ENCODE assay signal across 8 cellular contexts in the genomic region with DNA sequence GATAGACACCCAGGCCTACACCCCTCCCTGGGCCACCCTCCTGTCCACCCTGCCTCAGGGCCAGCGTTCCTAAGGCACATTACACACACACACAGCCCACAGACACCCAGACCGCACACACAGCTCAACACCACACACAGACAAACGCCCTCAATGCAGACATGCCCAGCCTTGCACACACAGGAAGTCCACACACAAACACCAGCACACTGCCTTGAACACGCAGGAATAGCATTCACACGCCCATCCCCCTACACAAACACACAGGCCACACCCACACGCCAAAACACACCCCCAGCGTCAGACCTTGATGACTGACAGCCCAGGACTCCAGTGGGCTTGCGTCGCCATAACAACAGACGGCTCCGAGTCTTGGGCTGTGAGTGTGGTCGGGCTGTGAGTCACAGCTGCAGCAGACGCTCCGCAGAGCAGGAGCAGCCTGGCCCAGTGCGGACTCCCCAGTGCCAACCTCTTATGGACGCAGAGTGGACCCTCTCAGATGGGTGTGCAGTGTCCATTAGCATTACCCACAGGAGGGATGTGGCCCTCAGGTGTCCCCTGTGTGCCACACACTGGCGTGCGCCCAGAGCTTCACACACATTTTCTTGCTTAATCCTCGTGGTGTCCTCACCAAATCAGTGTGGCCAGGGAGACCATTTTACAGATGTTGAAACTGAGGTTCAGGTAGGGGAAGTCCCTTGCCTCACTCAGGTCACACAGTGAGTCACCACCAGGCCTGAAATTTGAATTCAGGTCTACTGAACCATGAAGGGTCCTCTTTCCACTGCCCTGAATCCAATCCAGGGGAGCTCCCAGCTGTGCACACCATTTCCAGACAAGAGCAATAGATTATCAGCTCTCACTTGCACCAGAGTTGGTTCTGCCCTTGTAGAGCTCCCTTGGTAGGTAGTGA. TPM values are rescaled to one million over a fixed set of nuclear protein-coding genes. Genes with fewer than 3 reads are reported as not detected.
DNase-seq lines count a peak whose midpoint lies in the region; ATAC-seq and TF ChIP-seq lines count a peak whose summit lies in the region.

No MANE protein-coding gene starts in this region.

- ATAC-seq in HG02870 (IDR thresholded peaks at IDR 0.05; ENCODE audit: unreplicated experiment) (peak; percentile 76), upper lobe of left lung (ENCODE audit: low FRiP score in 2 of 2) (peak; percentile 56 to 82)

- peaks cover 3 to 9% (median 8%) of the 10 kb centered on the region in 4 donors for H3K9me3 ChIP-seq in upper lobe of left lung

- TF ChIP-seq CTCF in upper lobe of left lung (IDR thresholded peaks at IDR 0.05): no peak

- DNase-seq in NCI-H2029 (lab: John Stamatoyannopoulos, UW): peak; percentile 15
- DNase-seq in NCI-H2029 treated with DMSO at 0.1 percent for 48 hours (lab: John Stamatoyannopoulos, UW): no peak
- DNase-seq in NCI-H82 (lab: John Stamatoyannopoulos, UW): peak; percentile 95
- DNase-seq in activated CD8-positive, alpha-beta memory T cell treated with anti-CD3 and anti-CD28 coated beads for 48 hours (ENCODE audit: low read depth in 2 of 3, low spot score in 2 of 3): peak; percentile 35 to 70 (median 58)
- peak; percentile 78 for DNase-seq in epidermal melanocyte (ENCODE audit: insufficient read length, low spot score)
- DNase-seq in nucleus accumbens (lab: John Stamatoyannopoulos, UW): peak in 44 of 56 donors; percentile 10 to 87 (median 53)
- DNase-seq in upper lobe of left lung: peak in 1 of 2 donors; percentile 61

- TF ChIP-seq POLR2A in upper lobe of left lung (IDR thresholded peaks at IDR 0.05): no peak

- no peaks in the 10 kb centered on the region for H3K36me3 ChIP-seq in upper lobe of left lung

- TF ChIP-seq EP300 in upper lobe of left lung (IDR thresholded peaks at IDR 0.05): no peak

- H3K4me3 ChIP-seq in upper lobe of left lung: no peak overlapping the region

- H3K4me1 ChIP-seq in upper lobe of left lung: peaks cover 0 to 8% (median 6%) of the 10 kb centered on the region in 4 donors

- H3K27me3 ChIP-seq in upper lobe of left lung: no peaks in the 10 kb centered on the region

- 35 to 37% methylated on average over 19 of the region's 19 CpGs for WGBS in upper lobe of left lung, 2 donors

- no peak overlapping the region for H3K27ac ChIP-seq in upper lobe of left lung

RNA-seq across cellular contexts. Expression of a gene that starts 17.8 kb away (rescaled TPM):
- total RNA-seq in upper lobe of left lung: 10 to 100 TPM; 33.8 to 76.6 (median 41.2) TPM
